ENCODE assay signal across 18 cellular contexts in genomic region chr9:117678882-117679281, GRCh38. TPM values are rescaled to one million over a fixed set of nuclear protein-coding genes. Genes with fewer than 3 reads are reported as not detected.
DNase-seq lines count a peak whose midpoint lies in the region; ATAC-seq and FAIRE-seq lines count a peak whose summit lies in the region.
"Had no signal": no experiment of that assay in that cellular context is flagged by ENCODE, and none has a peak within 500 bp of the region (broad histone marks: within the 10 kb centered on the region; RNA-seq: fewer than 3 reads in every experiment).

No MANE protein-coding gene starts in this region.

- no peaks in the 10 kb centered on the region for H3K27me3 ChIP-seq in small intestine (ENCODE audit: control insufficient read depth in 2 of 2, insufficient read depth in 2 of 2, low read length in 2 of 2)
- H3K27me3 ChIP-seq: cardiac muscle cell, stomach had no signal

- DNase-seq in small intestine, result peak; percentile 84
- DNase-seq in globus pallidus (ENCODE audit: low spot score), result no peak
- no peak for DNase-seq in HTR-8/SVneo (ENCODE audit: insufficient read length, low spot score)
- DNase-seq in NCI-H510A treated with DMSO at 0.1 percent for 48 hours (lab: John Stamatoyannopoulos, UW), result no peak
- DNase-seq: activated B cell treated with CpG ODN at 0.5 μM for 24 hours; activated naive CD4-positive, alpha-beta T cell treated with anti-CD3 and anti-CD28 coated beads, Interleukin-2, amount 50 U/mL, for 16 hours; DMS79 treated with DMSO at 0.1 percent for 48 hours; kidney; NCI-H2081; NCI-H748 treated with DMSO at 0.1 percent for 48 hours; RPMI8226; stomach; T-helper 1 cell had no signal

- peak; percentile 92 for FAIRE-seq in colon (lab: Jason Lieb, UNC)
- no peak for FAIRE-seq in small intestine (lab: Jason Lieb, UNC)
- no peak for FAIRE-seq in HTR-8/SVneo (lab: Jason Lieb, UNC)
- FAIRE-seq: kidney had no signal

- ATAC-seq in GM18907 (IDR thresholded peaks at IDR 0.05; ENCODE audit: unreplicated experiment) (peak; percentile 35), HG03342 (IDR thresholded peaks at IDR 0.05; ENCODE audit: unreplicated experiment) (peak; percentile 30)

- H3K27ac ChIP-seq in small intestine (ENCODE audit: low read depth in 1 of 2, low read length in 1 of 2), result no peak overlapping the region
- H3K27ac ChIP-seq: C4-2B, cardiac muscle cell, stomach had no signal

- H3K4me1 ChIP-seq in small intestine (ENCODE audit: control insufficient read depth in 2 of 2, insufficient read depth in 1 of 2, low read depth in 1 of 2, low read length in 1 of 2), result peaks cover 0 to 3% of the 10 kb centered on the region in 2 donors
- H3K4me1 ChIP-seq: stomach had no signal

- WGBS in small intestine, 3 donors, result 0% methylated on average over 1 of the region's 1 CpG

- no peak overlapping the region for H3K4me3 ChIP-seq in small intestine (ENCODE audit: low read depth in 1 of 2, low read length in 2 of 2)
- H3K4me3 ChIP-seq: cardiac muscle cell, stomach had no signal

- H3K9me3 ChIP-seq in small intestine (ENCODE audit: control insufficient read depth, low read depth), result no peaks in the 10 kb centered on the region
- H3K9me3 ChIP-seq: stomach had no signal

- H3K36me3 ChIP-seq in small intestine (ENCODE audit: control insufficient read depth in 2 of 2, insufficient read depth in 2 of 2, low read length in 2 of 2), result no peaks in the 10 kb centered on the region
- H3K36me3 ChIP-seq: cardiac muscle cell, stomach had no signal

RNA-seq across cellular contexts. Expression of gene TLR4, which starts 25.3 kb away (rescaled TPM):
- polyA plus RNA-seq in small intestine, result 1 to 10 TPM in 2 of 3 donors, under 1 TPM in 1; 0.89 to 3.3 (median 1.9) TPM
- polyA plus RNA-seq: cardiac muscle cell had no signal
